In genomic region chr16:29972500-29972899, GRCh38 we compare ENCODE assay signal across 17 cellular contexts. TPM values are rescaled to one million over a fixed set of nuclear protein-coding genes. Genes with fewer than 3 reads are reported as not detected.
DNase-seq lines count a peak whose midpoint lies in the region; ATAC-seq and TF ChIP-seq lines count a peak whose summit lies in the region.
"Had no signal": no experiment of that assay in that cellular context is flagged by ENCODE, and none has a peak within 500 bp of the region (broad histone marks: within the 10 kb centered on the region; RNA-seq: fewer than 3 reads in every experiment).

No MANE protein-coding gene starts in this region.

- peaks cover 0 to 30% (median 0%) of the 10 kb centered on the region in 3 donors for H3K36me3 ChIP-seq in Peyer's patch

- CTCF ChIA-PET in activated CD4-positive, alpha-beta T cell treated with anti-CD3 and anti-CD28 coated beads, Interleukin-2, amount 10 ng/mL, durations not matched to agents 7 days and 5 days (lab: Charles Lee): interaction anchor here (0.7 to 3.2 kb wide), 9 partner anchors 9 to 165 kb away, joined by 3 to 26 read pairs (median 4); partner anchors contain the start of genes CDIPT and TMEM219

- H3K9me3 Mint-ChIP-seq in activated CD4-positive, alpha-beta T cell treated with anti-CD3 and anti-CD28 coated beads, Interleukin-2, amount 10 ng/mL, durations not matched to agents 7 days and 5 days: peaks cover 4% of the 10 kb centered on the region
- peaks cover 8% of the 10 kb centered on the region for H3K9me3 Mint-ChIP-seq in activated naive CD8-positive, alpha-beta T cell treated with anti-CD3 and anti-CD28 coated beads, Interleukin-2, amount 50 U/mL, for 24 hours
- no peaks in the 10 kb centered on the region for H3K9me3 Mint-ChIP-seq in natural killer cell treated with Interleukin-12 subunit alpha and Interleukin-12 subunit beta and Interleukin-15 and Interleukin-18, amount 100 ng/mL, for 72 hours

- no peaks in the 10 kb centered on the region for H3K27me3 ChIP-seq in HL-60 (ENCODE audit: insufficient read depth, poor library complexity, severe bottlenecking)
- no peaks in the 10 kb centered on the region for H3K27me3 ChIP-seq in Peyer's patch
- H3K27me3 ChIP-seq: esophagus squamous epithelium had no signal

- no peak for DNase-seq in activated CD4-positive, alpha-beta T cell treated with anti-CD3 and anti-CD28 coated beads, Interleukin-2, amount 10 ng/mL, durations not matched to agents 7 days and 5 days
- no peak for DNase-seq in activated CD4-positive, alpha-beta T cell treated with anti-CD3 and anti-CD28 coated beads for 48 hours
- DNase-seq in HL-60 (ENCODE audit: low read depth in 1 of 2, low spot score in 1 of 2): peak in 1 of 2 experiments; percentile 33
- no peak for DNase-seq in activated naive CD8-positive, alpha-beta T cell treated with anti-CD3 and anti-CD28 coated beads, Interleukin-2, amount 50 U/mL, for 24 hours
- no peak for DNase-seq in natural killer cell treated with Interleukin-12 subunit alpha and Interleukin-12 subunit beta and Interleukin-15 and Interleukin-18, amount 100 ng/mL, for 72 hours (ENCODE audit: low spot score)
- DNase-seq in Peyer's patch: no peak
- DNase-seq in COLO668 (lab: John Stamatoyannopoulos, UW; ENCODE audit: unreplicated experiment): no peak
- DNase-seq: activated CD4-positive, CD25-positive, alpha-beta regulatory T cell treated with anti-CD3 and anti-CD28 coated beads, Interleukin-2, amount 50 U/mL, for 72 hours; activated gamma-delta T cell treated with Interleukin-2 at 50 U/mL for 16 hours; esophagus squamous epithelium; Karpas-422; NCI-H146; NCI-H226; right cardiac atrium had no signal

- ATAC-seq in activated naive CD8-positive, alpha-beta T cell treated with anti-CD3 and anti-CD28 coated beads, Interleukin-2, amount 50 U/mL, for 24 hours: no peak
- ATAC-seq in natural killer cell treated with Interleukin-12 subunit alpha and Interleukin-12 subunit beta and Interleukin-15 and Interleukin-18, amount 100 ng/mL, for 72 hours: no peak
- ATAC-seq in HG03378 (IDR thresholded peaks at IDR 0.05; ENCODE audit: unreplicated experiment): no peak

- POLR2A ChIA-PET in activated CD4-positive, alpha-beta T cell treated with anti-CD3 and anti-CD28 coated beads, Interleukin-2, amount 10 ng/mL, durations not matched to agents 7 days and 5 days (lab: Charles Lee): interaction anchor here (0.6 kb wide), 1 partner anchor 11 kb away, joined by 6 read pairs; the partner anchor contains the start of gene TMEM219

- TF ChIP-seq CTCF in HL-60 (IDR thresholded peaks at IDR 0.05; ENCODE audit: insufficient read depth, low read length) (no peak), Peyer's patch (IDR thresholded peaks at IDR 0.05) (no peak)

- H3K4me1 Mint-ChIP-seq in activated CD4-positive, alpha-beta T cell treated with anti-CD3 and anti-CD28 coated beads, Interleukin-2, amount 10 ng/mL, durations not matched to agents 7 days and 5 days: peaks cover 35% of the 10 kb centered on the region
- H3K4me1 Mint-ChIP-seq in activated naive CD8-positive, alpha-beta T cell treated with anti-CD3 and anti-CD28 coated beads, Interleukin-2, amount 50 U/mL, for 24 hours: peaks cover 33% of the 10 kb centered on the region
- H3K4me1 Mint-ChIP-seq in natural killer cell treated with Interleukin-12 subunit alpha and Interleukin-12 subunit beta and Interleukin-15 and Interleukin-18, amount 100 ng/mL, for 72 hours (ENCODE audit: low read depth in 2 of 2): peaks cover 30 to 43% of the 10 kb centered on the region in 2 donors

- peak overlapping the region; percentile 88 for H3K27ac Mint-ChIP-seq in activated CD4-positive, alpha-beta T cell treated with anti-CD3 and anti-CD28 coated beads, Interleukin-2, amount 10 ng/mL, durations not matched to agents 7 days and 5 days
- peak overlapping the region; percentile 92 for H3K27ac Mint-ChIP-seq in activated naive CD8-positive, alpha-beta T cell treated with anti-CD3 and anti-CD28 coated beads, Interleukin-2, amount 50 U/mL, for 24 hours
- peak overlapping the region in 1 of 2 donors; percentile 74 for H3K27ac Mint-ChIP-seq in natural killer cell treated with Interleukin-12 subunit alpha and Interleukin-12 subunit beta and Interleukin-15 and Interleukin-18, amount 100 ng/mL, for 72 hours

- H3K4me3 ChIP-seq in HL-60 (replicated peaks; ENCODE audit: insufficient read depth, low read length): no peak overlapping the region
- no peak overlapping the region for H3K4me3 ChIP-seq in Peyer's patch
- H3K4me3 ChIP-seq: lung had no signal

- H3K4me3 Mint-ChIP-seq in activated CD4-positive, alpha-beta T cell treated with anti-CD3 and anti-CD28 coated beads, Interleukin-2, amount 10 ng/mL, durations not matched to agents 7 days and 5 days: peak overlapping the region; percentile 87
- no peak overlapping the region for H3K4me3 Mint-ChIP-seq in activated naive CD8-positive, alpha-beta T cell treated with anti-CD3 and anti-CD28 coated beads, Interleukin-2, amount 50 U/mL, for 24 hours
- H3K4me3 Mint-ChIP-seq in natural killer cell treated with Interleukin-12 subunit alpha and Interleukin-12 subunit beta and Interleukin-15 and Interleukin-18, amount 100 ng/mL, for 72 hours: peak overlapping the region; percentile 99

- peaks cover 26% of the 10 kb centered on the region for H3K36me3 Mint-ChIP-seq in activated CD4-positive, alpha-beta T cell treated with anti-CD3 and anti-CD28 coated beads, Interleukin-2, amount 10 ng/mL, durations not matched to agents 7 days and 5 days (ENCODE audit: low read depth)
- H3K36me3 Mint-ChIP-seq in activated naive CD8-positive, alpha-beta T cell treated with anti-CD3 and anti-CD28 coated beads, Interleukin-2, amount 50 U/mL, for 24 hours (ENCODE audit: low read depth): peaks cover 15% of the 10 kb centered on the region
- peaks cover 17% of the 10 kb centered on the region for H3K36me3 Mint-ChIP-seq in natural killer cell treated with Interleukin-12 subunit alpha and Interleukin-12 subunit beta and Interleukin-15 and Interleukin-18, amount 100 ng/mL, for 72 hours

- H3K27ac ChIP-seq in HL-60 (replicated peaks): peak overlapping the region; percentile 72
- H3K27ac ChIP-seq in Peyer's patch: no peak overlapping the region

- H3K27me3 Mint-ChIP-seq in activated CD4-positive, alpha-beta T cell treated with anti-CD3 and anti-CD28 coated beads, Interleukin-2, amount 10 ng/mL, durations not matched to agents 7 days and 5 days: no peaks in the 10 kb centered on the region
- H3K27me3 Mint-ChIP-seq in activated naive CD8-positive, alpha-beta T cell treated with anti-CD3 and anti-CD28 coated beads, Interleukin-2, amount 50 U/mL, for 24 hours: no peaks in the 10 kb centered on the region
- no peaks in the 10 kb centered on the region for H3K27me3 Mint-ChIP-seq in natural killer cell treated with Interleukin-12 subunit alpha and Interleukin-12 subunit beta and Interleukin-15 and Interleukin-18, amount 100 ng/mL, for 72 hours

- peaks cover 0 to 35% (median 12%) of the 10 kb centered on the region in 4 donors for H3K4me1 ChIP-seq in Peyer's patch

- TF ChIP-seq POLR2A in Peyer's patch (IDR thresholded peaks at IDR 0.05): no peak

- H3K9me3 ChIP-seq in Peyer's patch: no peaks in the 10 kb centered on the region
- H3K9me3 ChIP-seq: esophagus squamous epithelium had no signal

RNA-seq across cellular contexts. Expression of gene TAOK2, which starts 1.2 kb away (rescaled TPM):
- 10 to 100 TPM; 47.7 to 48.8 TPM for total RNA-seq in activated CD4-positive, alpha-beta T cell treated with anti-CD3 and anti-CD28 coated beads, Interleukin-2, amount 10 ng/mL, durations not matched to agents 7 days and 5 days
- 10 to 100 TPM; 39.6 to 66.8 TPM for total RNA-seq in natural killer cell treated with Interleukin-12 subunit alpha and Interleukin-12 subunit beta and Interleukin-15 and Interleukin-18, amount 100 ng/mL, for 72 hours
- total RNA-seq in Peyer's patch: 100 to 1,000 TPM in 1 of 4 donors, 10 to 100 TPM in 3; 78.1 to 123 (median 90.9) TPM

RNA-seq across cellular contexts. Expression of gene TMEM219, which starts 10.6 kb away (rescaled TPM):
- 10 to 100 TPM; 57.8 to 60.5 TPM for total RNA-seq in activated CD4-positive, alpha-beta T cell treated with anti-CD3 and anti-CD28 coated beads, Interleukin-2, amount 10 ng/mL, durations not matched to agents 7 days and 5 days
- total RNA-seq in natural killer cell treated with Interleukin-12 subunit alpha and Interleukin-12 subunit beta and Interleukin-15 and Interleukin-18, amount 100 ng/mL, for 72 hours: 10 to 100 TPM; 44.3 to 51.6 TPM
- 100 to 1,000 TPM; 103 to 201 (median 170) TPM for total RNA-seq in Peyer's patch

RNA-seq across cellular contexts. Expression of gene HIRIP3, which starts 22.9 kb away (rescaled TPM):
- total RNA-seq in activated CD4-positive, alpha-beta T cell treated with anti-CD3 and anti-CD28 coated beads, Interleukin-2, amount 10 ng/mL, durations not matched to agents 7 days and 5 days: 10 to 100 TPM; 37.0 to 45.0 TPM
- total RNA-seq in natural killer cell treated with Interleukin-12 subunit alpha and Interleukin-12 subunit beta and Interleukin-15 and Interleukin-18, amount 100 ng/mL, for 72 hours: 10 to 100 TPM; 30.0 to 40.8 TPM
- 10 to 100 TPM in 3 of 4 donors, 1 to 10 TPM in 1; 5.8 to 15.1 (median 13.1) TPM for total RNA-seq in Peyer's patch

RNA-seq across cellular contexts. Expression of gene INO80E, which starts 23.5 kb away (rescaled TPM):
- total RNA-seq in activated CD4-positive, alpha-beta T cell treated with anti-CD3 and anti-CD28 coated beads, Interleukin-2, amount 10 ng/mL, durations not matched to agents 7 days and 5 days: 100 to 1,000 TPM; 113 to 134 TPM
- 100 to 1,000 TPM; 101 to 133 TPM for total RNA-seq in natural killer cell treated with Interleukin-12 subunit alpha and Interleukin-12 subunit beta and Interleukin-15 and Interleukin-18, amount 100 ng/mL, for 72 hours
- 10 to 100 TPM; 46.6 to 85.8 (median 75.9) TPM for total RNA-seq in Peyer's patch

RNA-seq across cellular contexts. Expression of gene DOC2A, which starts 38.3 kb away (rescaled TPM):
- total RNA-seq in activated CD4-positive, alpha-beta T cell treated with anti-CD3 and anti-CD28 coated beads, Interleukin-2, amount 10 ng/mL, durations not matched to agents 7 days and 5 days: under 1 TPM; 0.19 to 0.30 TPM
- total RNA-seq in natural killer cell treated with Interleukin-12 subunit alpha and Interleukin-12 subunit beta and Interleukin-15 and Interleukin-18, amount 100 ng/mL, for 72 hours: not detected
- 1 to 10 TPM in 3 of 4 donors, not detected in 1; 2.5 to 4.9 (median 2.9) TPM for total RNA-seq in Peyer's patch
- total RNA-seq: T-helper 1 cell treated with Interleukin-12 subunit alpha and Interleukin-12 subunit beta and Interleukin-4 antibody, amounts not matched to agents 30 ng/mL and 1 ng/mL, for 36 hours had no signal
